20 cellular contexts compared by ENCODE assay signal in the genomic region with DNA sequence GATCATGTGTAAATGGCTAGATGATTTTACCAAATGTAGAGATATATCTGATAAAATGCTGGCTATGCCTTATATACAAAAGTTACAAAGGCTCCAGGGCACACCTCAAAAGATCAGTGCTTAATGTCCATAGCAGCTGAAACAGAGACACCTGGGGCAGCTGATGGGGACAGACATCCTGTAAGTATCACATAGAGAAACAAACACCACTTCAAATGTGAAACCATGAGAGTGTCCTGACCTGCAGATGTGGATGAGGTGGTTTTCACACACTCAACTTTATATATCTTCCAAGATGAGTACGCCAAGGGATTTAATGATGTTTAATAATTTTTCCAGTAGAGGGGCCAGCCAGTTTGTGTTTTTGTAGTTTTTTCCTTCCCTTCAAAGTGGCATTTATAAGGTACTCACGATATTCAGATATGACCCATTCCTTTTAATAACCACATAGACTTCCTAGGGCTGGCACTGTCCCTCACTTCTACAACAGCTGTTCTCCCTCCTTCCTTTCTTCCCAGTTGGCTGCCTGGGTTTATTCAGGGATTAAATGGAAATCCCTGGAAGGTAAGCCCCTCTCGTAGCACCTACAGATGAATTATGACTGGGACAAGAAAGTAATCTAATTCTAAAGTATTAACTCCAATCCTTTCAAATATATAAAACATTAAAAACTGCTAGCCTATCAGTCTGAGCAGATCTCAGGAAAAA. TPM values are rescaled to one million over a fixed set of nuclear protein-coding genes. Genes with fewer than 3 reads are reported as not detected.
DNase-seq lines count a peak whose midpoint lies in the region; ATAC-seq, FAIRE-seq and TF ChIP-seq lines count a peak whose summit lies in the region.
"Had no signal": no experiment of that assay in that cellular context is flagged by ENCODE, and none has a peak within 500 bp of the region (broad histone marks: within the 10 kb centered on the region; RNA-seq: fewer than 3 reads in every experiment).

No MANE protein-coding gene starts in this region.

- H3K4me1 ChIP-seq in ACC112 (ENCODE audit: control insufficient read depth, insufficient read depth, low read length, unreplicated experiment) = no peaks in the 10 kb centered on the region
- no peaks in the 10 kb centered on the region for H3K4me1 ChIP-seq in spleen
- H3K4me1 ChIP-seq: BE2C had no signal

- FAIRE-seq in bronchial epithelial cell (lab: Jason Lieb, UNC) = peak; percentile 47

- no peaks in the 10 kb centered on the region for H3K36me3 ChIP-seq in ACC112 (ENCODE audit: insufficient read depth, low read length)
- H3K36me3 ChIP-seq in bronchial epithelial cell (ENCODE audit: control insufficient read depth, insufficient read depth, low read length) = no peaks in the 10 kb centered on the region
- H3K36me3 ChIP-seq in spleen = no peaks in the 10 kb centered on the region
- H3K36me3 ChIP-seq: BE2C had no signal

- no peak overlapping the region for H3K27ac ChIP-seq in ACC112 (ENCODE audit: low read depth, low read length)
- H3K27ac ChIP-seq in spleen = no peak overlapping the region
- H3K27ac ChIP-seq: 22Rv1 had no signal

- H2AFZ ChIP-seq in ACC112 (ENCODE audit: low read length, unreplicated experiment) = peak overlapping the region; percentile 48

- no peak for TF ChIP-seq POLR2A in spleen (IDR thresholded peaks at IDR 0.05)

- TF ChIP-seq CTCF in bronchial epithelial cell (IDR thresholded peaks at IDR 0.05; ENCODE audit: insufficient read depth, low read length, severe bottlenecking) (no peak), spleen (IDR thresholded peaks at IDR 0.05 in 8 of 11, conservative IDR thresholded peaks at IDR 0.05 in 3 of 11) (no peak)

- 85 to 96% (median 92%) methylated on average over 3 of the region's 3 CpGs for WGBS in spleen, 5 donors

- intact Hi-C loops in spleen (cut with DNase I; ENCODE audit: low total_unique reads) = no loop called here

- H3K27me3 ChIP-seq in ACC112 (ENCODE audit: insufficient read depth, low read length) (no peaks in the 10 kb centered on the region), bronchial epithelial cell (ENCODE audit: control insufficient read depth, insufficient read depth, low read length) (no peaks in the 10 kb centered on the region), spleen (replicated peaks in 1 of 7) (no peaks in the 10 kb centered on the region)
- H3K27me3 ChIP-seq: BE2C had no signal

- DNase-seq in NCI-H524 (lab: John Stamatoyannopoulos, UW) (peak; percentile 59 to 82), bronchial epithelial cell (ENCODE audit: low read depth) (no peak), ureter (ENCODE audit: low spot score) (no peak), spleen (no peak), NOMO-1 treated with DMSO at 0.1 percent for 48 hours (lab: John Stamatoyannopoulos, UW; ENCODE audit: unreplicated experiment) (no peak)
- DNase-seq: BE2C; CD4-positive, alpha-beta T cell; DMS 273 treated with DMSO at 0.1 percent for 48 hours; H7; IMR-90; NCI-H1436; NCI-H2029; SHP77; T-helper 1 cell; T1000 had no signal

- no peak overlapping the region for H3K4me3 ChIP-seq in ACC112 (ENCODE audit: low read depth, low read length)
- H3K4me3 ChIP-seq in bronchial epithelial cell (ENCODE audit: low read depth, low read length) = no peak overlapping the region
- H3K4me3 ChIP-seq in spleen = no peak overlapping the region

- no peaks in the 10 kb centered on the region for H3K9me3 ChIP-seq in spleen
- H3K9me3 ChIP-seq: BE2C had no signal

- H3K79me2 ChIP-seq in ACC112 (ENCODE audit: control insufficient read depth, insufficient read depth, low read length, unreplicated experiment) = no peaks in the 10 kb centered on the region

- peak; percentile 36 for ATAC-seq in GM18868 (IDR thresholded peaks at IDR 0.05; ENCODE audit: unreplicated experiment)
- no peak for ATAC-seq in HG02798 (IDR thresholded peaks at IDR 0.05; ENCODE audit: poor library complexity, unreplicated experiment)
- ATAC-seq: SK-N-SH treated with all-trans-retinoic acid at 6 μM for 48 hours had no signal

RNA-seq across cellular contexts. Expression of a gene that starts 50.3 kb away (rescaled TPM):
- total RNA-seq in bronchial epithelial cell = 9.7 and 12.8 TPM in 2 replicates
- total RNA-seq in ureter = 36.0 TPM
- 10 to 100 TPM; 20.0 to 33.6 (median 24.3) TPM for total RNA-seq in spleen
- polyA plus RNA-seq in spleen = 1 to 10 TPM; 3.7 to 5.1 (median 4.5) TPM

Comparison
In these comparisons a context has a peak if more than half of its experiments do, and no peak if none do; other contexts are left out.
1. DNase-seq: peak in NCI-H524 (2 of 2); none in bronchial epithelial cell (single experiment), ureter (single experiment), spleen (single experiment) and NOMO-1 treated with DMSO at 0.1 percent for 48 hours (single experiment).